In the genomic region with DNA sequence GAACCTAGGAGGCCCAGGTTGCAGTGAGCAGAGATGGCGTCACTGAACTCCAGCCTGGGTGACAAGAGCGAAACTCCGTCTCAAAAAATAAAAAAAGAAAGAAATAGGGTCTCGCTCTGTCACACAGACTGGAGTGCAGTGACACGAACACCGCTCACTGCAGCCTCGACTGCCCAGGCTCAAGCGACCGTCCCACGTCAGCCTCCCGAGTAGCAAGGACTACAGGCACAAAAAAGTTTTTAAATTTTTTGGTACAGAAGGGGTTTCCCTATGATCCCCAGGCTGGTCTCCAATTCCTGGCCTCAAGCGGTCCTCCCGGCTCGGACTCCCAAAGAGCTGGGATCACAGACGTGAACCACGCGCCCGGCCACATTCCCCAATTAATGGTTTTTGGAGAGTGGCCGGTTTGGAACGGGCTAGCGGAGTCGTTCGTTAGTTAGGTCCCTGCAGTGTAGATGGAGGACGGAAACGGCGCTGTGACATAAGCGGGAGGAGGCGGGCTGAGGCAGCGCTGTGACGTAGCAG, we compare ENCODE assay signal across 8 cellular contexts. TPM values are rescaled to one million over a fixed set of nuclear protein-coding genes. Genes with fewer than 3 reads are reported as not detected.
DNase-seq lines count a peak whose midpoint lies in the region; ATAC-seq and TF ChIP-seq lines count a peak whose summit lies in the region.

No MANE protein-coding gene starts in this region.

- H3K4me3 ChIP-seq in H7 (ENCODE audit: insufficient read depth, low read depth, low read length): peak overlapping the region; percentile 99
- peak overlapping the region; percentile 30 for H3K4me3 ChIP-seq in hepatocyte
- H3K4me3 ChIP-seq in smooth muscle cell: peak overlapping the region; percentile 89

- no peak for TF ChIP-seq CTCF in activated B cell treated with CpG ODN at 0.5 μM for 24 hours (IDR thresholded peaks at IDR 0.05)
- no peak for TF ChIP-seq CTCF in hepatocyte (IDR thresholded peaks at IDR 0.05; ENCODE audit: poor library complexity)
- no peak for TF ChIP-seq CTCF in smooth muscle cell (IDR thresholded peaks at IDR 0.05; ENCODE audit: borderline replicate concordance, insufficient read depth, poor library complexity, severe bottlenecking)

- WGBS in hepatocyte (ENCODE audit: low lambda C conversion rate, missing lambda C conversion rate): 27% methylated on average over 29 of the region's 30 CpGs
- 24% methylated on average over 30 of the region's 30 CpGs for WGBS in smooth muscle cell (ENCODE audit: low lambda C conversion rate)

- H3K4me3 Mint-ChIP-seq in activated B cell treated with CpG ODN at 0.5 μM for 24 hours: peak overlapping the region; percentile 96

- H3K27me3 Mint-ChIP-seq in activated B cell treated with CpG ODN at 0.5 μM for 24 hours: no peaks in the 10 kb centered on the region

- H3K79me2 ChIP-seq in hepatocyte (peaks cover 40% of the 10 kb centered on the region), smooth muscle cell (ENCODE audit: low read depth) (peaks cover 43% of the 10 kb centered on the region)

- H3K9me3 ChIP-seq in hepatocyte (ENCODE audit: low read depth): no peaks in the 10 kb centered on the region
- no peaks in the 10 kb centered on the region for H3K9me3 ChIP-seq in smooth muscle cell (replicated peaks; ENCODE audit: low read depth)

- POLR2A ChIA-PET in activated B cell treated with CpG ODN at 0.5 μM for 24 hours (lab: Charles Lee): interaction anchor here (0.9 to 5.1 kb wide), 6 partner anchors 26 to 347 kb away, joined by 3 to 134 read pairs (median 8); partner anchors contain the start of genes ARF1, IBA57, MRPL55 and RNF187

- H3K27me3 ChIP-seq in H7 (ENCODE audit: control insufficient read depth, insufficient read depth, low read length) (peaks cover 13% of the 10 kb centered on the region; the same call in 1 of the 2 replicates), hepatocyte (no peaks in the 10 kb centered on the region), smooth muscle cell (ENCODE audit: low read depth) (peaks cover 25% of the 10 kb centered on the region)

- H4K20me1 ChIP-seq in hepatocyte (ENCODE audit: insufficient read depth, poor library complexity, severe bottlenecking): peaks cover 40% of the 10 kb centered on the region
- H4K20me1 ChIP-seq in smooth muscle cell (ENCODE audit: low read depth): peaks cover 39% of the 10 kb centered on the region

- peak overlapping the region; percentile 86 for H2AFZ ChIP-seq in hepatocyte
- peak overlapping the region; percentile 46 for H2AFZ ChIP-seq in smooth muscle cell (ENCODE audit: low read depth)

- DNase-seq in H7 (no peak), activated B cell treated with CpG ODN at 0.5 μM for 24 hours (no peak), hepatocyte (ENCODE audit: low spot score) (no peak), smooth muscle cell (lab: John Stamatoyannopoulos, UW; ENCODE audit: unreplicated experiment) (no peak), OCI-M2 (lab: John Stamatoyannopoulos, UW; ENCODE audit: unreplicated experiment) (no peak), NCI-H1930 (lab: John Stamatoyannopoulos, UW) (no peak), SIG-M5 treated with dmso at 0.1 percent for 504 hours (lab: John Stamatoyannopoulos, UW; ENCODE audit: unreplicated experiment) (no peak)

- H3K27ac ChIP-seq in hepatocyte (peak overlapping the region; percentile 94), smooth muscle cell (ENCODE audit: low read depth) (peak overlapping the region; percentile 64)

- H3K4me1 Mint-ChIP-seq in activated B cell treated with CpG ODN at 0.5 μM for 24 hours: peaks cover 71% of the 10 kb centered on the region

- H3K9me2 ChIP-seq in hepatocyte (replicated peaks; ENCODE audit: insufficient read depth): no peaks in the 10 kb centered on the region

- H3K4me1 ChIP-seq in hepatocyte (ENCODE audit: insufficient read depth) (peaks cover 15% of the 10 kb centered on the region), smooth muscle cell (ENCODE audit: low read depth) (peaks cover 11% of the 10 kb centered on the region)

- H3K36me3 ChIP-seq in H7 (replicated peaks; ENCODE audit: control insufficient read depth, insufficient read depth, low read length): no peaks in the 10 kb centered on the region
- H3K36me3 ChIP-seq in hepatocyte (replicated peaks; ENCODE audit: insufficient read depth, low read depth): no peaks in the 10 kb centered on the region
- H3K36me3 ChIP-seq in smooth muscle cell (ENCODE audit: low read depth): no peaks in the 10 kb centered on the region

- intact Hi-C loops in activated B cell treated with CpG ODN at 0.5 μM for 24 hours (cut with micrococcal nuclease): loop anchor here (1.0 kb wide), 1 partner anchor 57 kb away; the partner anchor contains the start of gene ARF1

- H3K9ac ChIP-seq in smooth muscle cell (ENCODE audit: low read depth): peak overlapping the region; percentile 59

- CTCF ChIA-PET in activated B cell treated with CpG ODN at 0.5 μM for 24 hours (lab: Charles Lee): interaction anchor here (5.0 kb wide), 1 partner anchor 26 kb away, joined by 20 read pairs; the partner anchor contains the start of gene IBA57

- H3K9me3 Mint-ChIP-seq in activated B cell treated with CpG ODN at 0.5 μM for 24 hours: no peaks in the 10 kb centered on the region

- H3K27ac Mint-ChIP-seq in activated B cell treated with CpG ODN at 0.5 μM for 24 hours: peak overlapping the region; percentile 99

- H3K4me2 ChIP-seq in hepatocyte (peak overlapping the region; percentile 70), smooth muscle cell (peak overlapping the region; percentile 78)

- ATAC-seq in activated B cell treated with CpG ODN at 0.5 μM for 24 hours (ENCODE audit: low read depth) (no peak), GM21381 (IDR thresholded peaks at IDR 0.05; ENCODE audit: unreplicated experiment) (no peak)

- no peaks in the 10 kb centered on the region for H3F3A ChIP-seq in smooth muscle cell (ENCODE audit: low read depth)

- peaks cover 5% of the 10 kb centered on the region for H3K36me3 Mint-ChIP-seq in activated B cell treated with CpG ODN at 0.5 μM for 24 hours (ENCODE audit: low read depth)

RNA-seq across cellular contexts. Expression of gene GUK1, which starts 0.6 kb away (rescaled TPM):
- 216 and 224 TPM in 2 replicates for total RNA-seq in H7 (2014; rRNA removed; shearing (Covaris generic))
- total RNA-seq in activated B cell treated with CpG ODN at 0.5 μM for 24 hours (104 and 119 TPM in 2 replicates), hepatocyte (157 and 158 TPM in 2 replicates), smooth muscle cell (165 and 205 TPM in 2 replicates)
- polyA plus RNA-seq in hepatocyte (306 and 368 TPM in 2 replicates), smooth muscle cell (460 and 465 TPM in 2 replicates)

RNA-seq across cellular contexts. Expression of gene GJC2, which starts 10.3 kb away (rescaled TPM):
- total RNA-seq in H7 (2014; rRNA removed; shearing (Covaris generic)): 1.7 TPM in 2 replicates
- 0.24 and 0.35 TPM in 2 replicates for total RNA-seq in activated B cell treated with CpG ODN at 0.5 μM for 24 hours
- total RNA-seq in hepatocyte: 0.80 and 1.6 TPM in 2 replicates
- polyA plus RNA-seq in hepatocyte: 0.40 and 0.63 TPM in 2 replicates
- total RNA-seq in smooth muscle cell: 0.13 TPM in 1 of 2 replicates, not detected in the other
- polyA plus RNA-seq in smooth muscle cell: 0.29 and 0.63 TPM in 2 replicates

RNA-seq across cellular contexts. Expression of gene IBA57, which starts 26.1 kb away (rescaled TPM):
- 21.2 and 23.3 TPM in 2 replicates for total RNA-seq in H7 (2014; rRNA removed; shearing (Covaris generic))
- 10.8 and 14.5 TPM in 2 replicates for total RNA-seq in activated B cell treated with CpG ODN at 0.5 μM for 24 hours
- 5.0 and 5.7 TPM in 2 replicates for total RNA-seq in hepatocyte
- 4.7 and 5.6 TPM in 2 replicates for polyA plus RNA-seq in hepatocyte
- 1.8 and 1.9 TPM in 2 replicates for total RNA-seq in smooth muscle cell
- 1.6 and 3.9 TPM in 2 replicates for polyA plus RNA-seq in smooth muscle cell

RNA-seq across cellular contexts. Expression of gene MRPL55, which starts 30.4 kb away (rescaled TPM):
- total RNA-seq in H7 (2014; rRNA removed; shearing (Covaris generic)): 109 and 172 TPM in 2 replicates
- total RNA-seq in activated B cell treated with CpG ODN at 0.5 μM for 24 hours (34.0 and 34.3 TPM in 2 replicates), hepatocyte (59.6 and 64.8 TPM in 2 replicates), smooth muscle cell (72.8 and 83.4 TPM in 2 replicates)
- polyA plus RNA-seq in hepatocyte (122 and 130 TPM in 2 replicates), smooth muscle cell (169 and 178 TPM in 2 replicates)

RNA-seq across cellular contexts. Expression of gene C1orf35, which starts 36.3 kb away (rescaled TPM):
- total RNA-seq in H7 (2014; rRNA removed; shearing (Covaris generic)): 38.9 and 45.7 TPM in 2 replicates
- 11.9 and 13.3 TPM in 2 replicates for total RNA-seq in activated B cell treated with CpG ODN at 0.5 μM for 24 hours
- 8.3 and 12.3 TPM in 2 replicates for total RNA-seq in hepatocyte
- 24.6 and 31.6 TPM in 2 replicates for polyA plus RNA-seq in hepatocyte
- total RNA-seq in smooth muscle cell: 5.2 and 7.6 TPM in 2 replicates
- 18.7 and 31.1 TPM in 2 replicates for polyA plus RNA-seq in smooth muscle cell

Comparison
In these comparisons a context has a peak if more than half of its experiments do, and no peak if none do; other contexts are left out.
1. H3K4me3 ChIP-seq: peak in every context shown above with its lines; median percentile 99 in H7; 89 in smooth muscle cell; 30 in hepatocyte.